ENCODE assay signal across 20 cellular contexts in genomic region chr12:6777386-6777785, GRCh38. TPM values are rescaled to one million over a fixed set of nuclear protein-coding genes. Genes with fewer than 3 reads are reported as not detected.
A peak's percentile ranks its signal among the peaks of the same experiment; 100 is the strongest.
DNase-seq lines count a peak whose midpoint lies in the region; ATAC-seq, FAIRE-seq and TF ChIP-seq lines count a peak whose summit lies in the region.
"Had no signal": no experiment of that assay in that cellular context is flagged by ENCODE, and none has a peak within 500 bp of the region (broad histone marks: within the 10 kb centered on the region; RNA-seq: fewer than 3 reads in every experiment).

No MANE protein-coding gene starts in this region.

- peaks cover 29 to 75% (median 50%) of the 10 kb centered on the region in 7 donors for H3K4me1 Mint-ChIP-seq in naive thymus-derived CD4-positive, alpha-beta T cell

- H3K9me3 ChIP-seq in liver (ENCODE audit: control insufficient read depth in 4 of 4, low read length in 3 of 4), result no peaks in the 10 kb centered on the region
- no peaks in the 10 kb centered on the region for H3K9me3 ChIP-seq in HepG2 (ENCODE audit: low read length)
- H3K9me3 ChIP-seq in esophagus muscularis mucosa, result no peaks in the 10 kb centered on the region
- H3K9me3 ChIP-seq in transverse colon, result no peaks in the 10 kb centered on the region
- no peaks in the 10 kb centered on the region for H3K9me3 ChIP-seq in naive thymus-derived CD4-positive, alpha-beta T cell (ENCODE audit: control insufficient read depth in 2 of 3, low read length in 3 of 3)
- H3K9me3 ChIP-seq: suprapubic skin had no signal

- no peaks in the 10 kb centered on the region for H3K79me2 ChIP-seq in HepG2 (ENCODE audit: insufficient read depth, low read length)

- peaks cover 0 to 3% (median 0%) of the 10 kb centered on the region in 4 donors for H3K36me3 ChIP-seq in liver (ENCODE audit: control insufficient read depth in 4 of 4, insufficient read depth in 3 of 4, low read depth in 1 of 4, low read length in 3 of 4)
- no peaks in the 10 kb centered on the region for H3K36me3 ChIP-seq in HepG2 (replicated peaks in 1 of 2; ENCODE audit: control insufficient read depth in 1 of 2, insufficient read depth in 2 of 2, low read length in 2 of 2)
- peaks cover 0 to 10% (median 0%) of the 10 kb centered on the region in 4 donors for H3K36me3 ChIP-seq in esophagus muscularis mucosa
- no peaks in the 10 kb centered on the region for H3K36me3 ChIP-seq in transverse colon
- H3K36me3 ChIP-seq in naive thymus-derived CD4-positive, alpha-beta T cell (ENCODE audit: control insufficient read depth in 2 of 3, insufficient read depth in 3 of 3, low read length in 3 of 3), result no peaks in the 10 kb centered on the region
- H3K36me3 ChIP-seq: suprapubic skin had no signal

- intact Hi-C loops in HepG2 (cut with micrococcal nuclease; ENCODE audit: unreplicated experiment), result no loop called here
- intact Hi-C loops in esophagus muscularis mucosa (cut with DNase I), result loop anchor here (5.0 kb wide), 2 partner anchors 40 to 160 kb away; no protein-coding TSS in a partner anchor
- intact Hi-C loops in transverse colon (cut with DNase I; ENCODE audit: low total_unique reads), result loop anchor here (10.0 kb wide), 1 partner anchor 163 kb away; no protein-coding TSS in a partner anchor
- intact Hi-C loops in naive thymus-derived CD4-positive, alpha-beta T cell (cut with micrococcal nuclease), result loop anchor here in 1 of 2 donors (5.0 kb wide), 1 partner anchor 210 kb away; the partner anchor contains the start of gene NOP2

- no peak for ATAC-seq in HepG2
- no peak for ATAC-seq in naive thymus-derived CD4-positive, alpha-beta T cell
- ATAC-seq: activated CD4-positive, CD25-positive, alpha-beta regulatory T cell treated with anti-CD3 and anti-CD28 coated beads, Interleukin-2, amount 50 U/mL, for 24 hours; esophagus mucosa; left colon had no signal

- 60% methylated on average over 5 of the region's 5 CpGs for whole genome bisulfite sequencing in liver
- WGBS in HepG2 (ENCODE audit: low lambda C conversion rate), result 81% methylated on average over 3 of the region's 5 CpGs
- WGBS in esophagus muscularis mucosa, result 86% methylated on average over 5 of the region's 5 CpGs
- 92 to 95% methylated on average over 3 to 5 of the region's 5 CpGs for WGBS in transverse colon (ENCODE audit: low coverage in 1 of 2), 2 donors

- no peaks in the 10 kb centered on the region for H4K20me1 ChIP-seq in HepG2 (ENCODE audit: insufficient read depth, low read length)

- H3K9ac ChIP-seq in liver (ENCODE audit: low read depth in 1 of 2, low read length in 2 of 2) (no peak overlapping the region), HepG2 (ENCODE audit: insufficient read depth, low read depth, low read length) (no peak overlapping the region)

- peak overlapping the region in 2 of 10 donors; percentile 11 to 16 for H3K4me3 Mint-ChIP-seq in naive thymus-derived CD4-positive, alpha-beta T cell

- peaks cover 10 to 75% (median 63%) of the 10 kb centered on the region in 4 donors for H3K4me1 ChIP-seq in liver (ENCODE audit: control insufficient read depth in 4 of 4, insufficient read depth in 4 of 4, low read length in 3 of 4)
- peaks cover 82% of the 10 kb centered on the region for H3K4me1 ChIP-seq in HepG2 (ENCODE audit: insufficient read depth, low read length)
- peaks cover 18 to 44% (median 42%) of the 10 kb centered on the region in 4 donors for H3K4me1 ChIP-seq in esophagus muscularis mucosa
- H3K4me1 ChIP-seq in transverse colon, result peaks cover 4 to 56% (median 26%) of the 10 kb centered on the region in 4 donors
- peaks cover 21 to 54% of the 10 kb centered on the region in 2 donors for H3K4me1 ChIP-seq in naive thymus-derived CD4-positive, alpha-beta T cell (ENCODE audit: control insufficient read depth in 2 of 2, insufficient read depth in 2 of 2, low read length in 2 of 2)

- CTCF ChIA-PET in HepG2 (lab: Yijun Ruan, JAX; ENCODE audit: low intra/inter-chr PET ratio, low total read pairs), result no interaction called here
- CTCF ChIA-PET in naive thymus-derived CD4-positive, alpha-beta T cell (lab: Charles Lee), result interaction anchor here (0.7 to 4.8 kb wide), 5 partner anchors 9 to 98 kb away, joined by 3 to 48 read pairs (median 3); partner anchors contain the start of gene MLF2

- H3K27ac ChIP-seq in liver (ENCODE audit: low read depth in 1 of 2, low read length in 2 of 2) (peak overlapping the region; percentile 50 to 90), HepG2 (ENCODE audit: extremely low read length, insufficient read depth, low read length) (no peak overlapping the region), esophagus muscularis mucosa (replicated peaks in 1 of 4) (peak overlapping the region; percentile 83 to 92 (median 87)), transverse colon (peak overlapping the region in 3 of 4 donors; percentile 73 to 87 (median 82))
- no peak overlapping the region for H3K27ac ChIP-seq in naive thymus-derived CD4-positive, alpha-beta T cell (ENCODE audit: low read depth, low read length)

- no peak overlapping the region for H3K4me2 ChIP-seq in HepG2 (ENCODE audit: low read depth, low read length)

- FAIRE-seq in HepG2 (lab: Jason Lieb, UNC), result no peak
- FAIRE-seq: H54, RCC 7860 had no signal

- DNase-seq in HepG2 (ENCODE audit: low spot score) (no peak), esophagus muscularis mucosa (ENCODE audit: extremely low spot score) (no peak), transverse colon (no peak), HPDE6-E6E7 (ENCODE audit: extremely low spot score) (no peak)
- no peak for DNase-seq in naive thymus-derived CD4-positive, alpha-beta T cell
- DNase-seq: ACHN; activated gamma-delta T cell treated with Interleukin-2 at 50 U/mL for 16 hours; CD4-positive, CD25-positive, alpha-beta regulatory T cell; effector CD4-positive, alpha-beta T cell; GF-D8; left colon; NCI-H510A had no signal

- H3K27me3 Mint-ChIP-seq in naive thymus-derived CD4-positive, alpha-beta T cell, result peaks cover 0 to 22% (median 5%) of the 10 kb centered on the region in 5 donors

- TF ChIP-seq POLR2A in HepG2 (IDR thresholded peaks at IDR 0.05; ENCODE audit: insufficient read depth in 1 of 2, low read depth in 2 of 2, low read length in 2 of 2) (no peak), esophagus muscularis mucosa (IDR thresholded peaks at IDR 0.05; ENCODE audit: low read depth) (no peak), transverse colon (IDR thresholded peaks at IDR 0.05) (no peak)

- no peak for TF ChIP-seq EP300 in HepG2 (IDR thresholded peaks at IDR 0.05; ENCODE audit: low read depth in 2 of 2, low read length in 2 of 2)
- TF ChIP-seq EP300 in HepG2 (CRISPR knock-in tag; IDR thresholded peaks at IDR 0.05; ENCODE audit: borderline replicate concordance), result no peak
- TF ChIP-seq EP300 in esophagus muscularis mucosa (IDR thresholded peaks at IDR 0.05), result no peak
- no peak for TF ChIP-seq EP300 in transverse colon (IDR thresholded peaks at IDR 0.05; ENCODE audit: low read depth)

- TF ChIP-seq CTCF in liver (IDR thresholded peaks at IDR 0.05; ENCODE audit: low read depth, low read length, missing input control) (no peak), HepG2 (CRISPR knock-in tag; IDR thresholded peaks at IDR 0.05) (no peak), esophagus muscularis mucosa (IDR thresholded peaks at IDR 0.05) (no peak), transverse colon (IDR thresholded peaks at IDR 0.05) (no peak)

- H3K27me3 ChIP-seq in liver (ENCODE audit: control insufficient read depth in 4 of 4, insufficient read depth in 4 of 4, low read length in 3 of 4), result no peaks in the 10 kb centered on the region
- H3K27me3 ChIP-seq in HepG2 (ENCODE audit: control insufficient read depth in 1 of 2, insufficient read depth in 2 of 2, low read length in 2 of 2), result peaks cover 2 to 5% of the 10 kb centered on the region in 2 experiments; a peak in 2 of 5 replicates
- no peaks in the 10 kb centered on the region for H3K27me3 ChIP-seq in esophagus muscularis mucosa
- no peaks in the 10 kb centered on the region for H3K27me3 ChIP-seq in transverse colon
- H3K27me3 ChIP-seq in naive thymus-derived CD4-positive, alpha-beta T cell (ENCODE audit: control insufficient read depth in 2 of 2, insufficient read depth in 2 of 2, low read length in 2 of 2), result no peaks in the 10 kb centered on the region
- H3K27me3 ChIP-seq: suprapubic skin had no signal

- in situ Hi-C loops in HepG2 (cut with HindIII; ENCODE audit: extremely low pct_ligation_motif_present, low pct_unique_long_range_greater_than_20kb) (no loop called here), transverse colon (cut with MboI; ENCODE audit: low pct_ligation_motif_present in 1 of 4, low pct_unique_long_range_greater_than_20kb in 1 of 4, low sequenced_read_pairs in 3 of 4) (no loop called here)

- POLR2A ChIA-PET in HepG2 (lab: Yijun Ruan, JAX), result interaction anchor here (3.3 to 5.5 kb wide), 2 partner anchors 11 to 24 kb away, joined by 28 to 59 read pairs; partner anchors contain the start of genes MLF2 and PTMS
- POLR2A ChIA-PET in naive thymus-derived CD4-positive, alpha-beta T cell (lab: Charles Lee), result interaction anchor here (0.6 to 2.1 kb wide), 6 partner anchors 8 to 24 kb away, joined by 4 to 20 read pairs (median 5); partner anchors contain the start of genes CD4, MLF2 and PTMS

- peak overlapping the region in 3 of 9 donors; percentile 14 to 33 (median 27) for H3K27ac Mint-ChIP-seq in naive thymus-derived CD4-positive, alpha-beta T cell

- H2AFZ ChIP-seq in HepG2 (ENCODE audit: low read length), result no peak overlapping the region

- peaks cover 0 to 21% (median 0%) of the 10 kb centered on the region in 5 donors for H3K36me3 Mint-ChIP-seq in naive thymus-derived CD4-positive, alpha-beta T cell
- H3K36me3 Mint-ChIP-seq: CD4-positive, CD25-positive, alpha-beta regulatory T cell had no signal

- peaks cover 0 to 1% (median 0%) of the 10 kb centered on the region in 11 donors for H3K9me3 Mint-ChIP-seq in naive thymus-derived CD4-positive, alpha-beta T cell
- H3K9me3 Mint-ChIP-seq: CD4-positive, CD25-positive, alpha-beta regulatory T cell had no signal

- TF ChIP-seq RAD21 in liver (IDR thresholded peaks at IDR 0.05), result no peak
- no peak for TF ChIP-seq RAD21 in HepG2 (CRISPR knock-in tag; IDR thresholded peaks at IDR 0.05)

- BruUV-seq in HepG2 (replicated peaks; lab: Mats Ljungman, UMichigan), result no TSS peak

- H3K4me3 ChIP-seq in liver (ENCODE audit: low read depth in 1 of 3, low read length in 3 of 3) (no peak overlapping the region), HepG2 (replicated peaks in 1 of 3; ENCODE audit: insufficient read depth in 1 of 3, low read depth in 2 of 3, low read length in 3 of 3) (no peak overlapping the region), esophagus muscularis mucosa (no peak overlapping the region), transverse colon (no peak overlapping the region)
- no peak overlapping the region for H3K4me3 ChIP-seq in naive thymus-derived CD4-positive, alpha-beta T cell (ENCODE audit: low read length)

RNA-seq across cellular contexts. Expression of gene LAG3, which starts 5.1 kb away (rescaled TPM):
- under 1 TPM; 0.14 to 0.42 TPM for total RNA-seq in liver
- polyA plus RNA-seq in liver, result 1 to 10 TPM in 1 of 2 donors, under 1 TPM in 1; 0.53 to 1.2 TPM
- 0.11 TPM in 1 of 2 replicates, not detected in the other for total RNA-seq in HepG2 (2016; rRNA removed; fragmentation: Illumina TruSeq; extraction: Trizol)
- total RNA-seq in HepG2 (2016; cell fraction: cytosol; rRNA removed; fragmentation: Illumina TruSeq; extraction: Trizol; ENCODE audit: low read depth), result not detected in 2 replicates
- 0.11 TPM in 1 of 2 replicates, not detected in the other for total RNA-seq in HepG2 (2016; cell fraction: insoluble cytoplasmic fraction; rRNA removed; fragmentation: Illumina TruSeq; extraction: Trizol)
- total RNA-seq in HepG2 (2016; cell fraction: membrane; rRNA removed; fragmentation: Illumina TruSeq; extraction: Trizol), result 0.07 TPM in 1 of 2 replicates, not detected in the other
- total RNA-seq in HepG2 (2016; cell fraction: nucleus; rRNA removed; fragmentation: Illumina TruSeq; extraction: Trizol), result 0.31 TPM in 1 of 2 replicates, not detected in the other
- 0.26 and 0.51 TPM in 2 replicates for polyA plus RNA-seq in HepG2 (2011; rRNA removed)
- 0.08 and 0.15 TPM in 2 replicates for polyA plus RNA-seq in HepG2 (2011; cell fraction: cytosol; rRNA removed)
- polyA plus RNA-seq in HepG2 (2011; cell fraction: nucleus; rRNA removed), result 3.5 and 3.6 TPM in 2 replicates
- polyA plus RNA-seq in HepG2 (2012), result 0.95 and 1.0 TPM in 2 replicates
- not detected in 2 replicates for polyA plus RNA-seq in HepG2 (2016; cell fraction: cytosol; fragmentation: Illumina TruSeq; extraction: Trizol; ENCODE audit: low read depth)
- polyA plus RNA-seq in HepG2 (2016; cell fraction: insoluble cytoplasmic fraction; fragmentation: Illumina TruSeq; extraction: Trizol; ENCODE audit: low read depth), result not detected in 2 replicates
- polyA plus RNA-seq in HepG2 (2016; cell fraction: membrane; fragmentation: Illumina TruSeq; extraction: Trizol; ENCODE audit: low read depth), result 0.11 TPM in 1 of 2 replicates, not detected in the other
- 1.3 and 2.2 TPM in 2 replicates for polyA plus RNA-seq in HepG2 (2016; cell fraction: nucleus; fragmentation: Illumina TruSeq; extraction: Trizol; ENCODE audit: insufficient read depth, low read depth)
- polyA minus RNA-seq in HepG2 (2011; rRNA and poly(A)+ RNA removed; ENCODE audit: low replicate concordance), result 0.08 and 0.54 TPM in 2 replicates
- polyA minus RNA-seq in HepG2 (2011; cell fraction: cytosol; rRNA and poly(A)+ RNA removed), result not detected in 2 replicates
- polyA minus RNA-seq in HepG2 (2011; cell fraction: nucleus; rRNA and poly(A)+ RNA removed), result 0.90 and 2.0 TPM in 2 replicates
- 1 to 10 TPM; 1.7 to 4.0 (median 2.9) TPM for total RNA-seq in esophagus muscularis mucosa
- total RNA-seq in transverse colon, result 1 to 10 TPM in 1 of 4 donors, under 1 TPM in 1, not detected in 2; 0.68 to 1.4 TPM
- 10 to 100 TPM in 1 of 5 experiments, 1 to 10 TPM in 2, under 1 TPM in 2; 0.64 to 46.5 (median 1.7) TPM for total RNA-seq in naive thymus-derived CD4-positive, alpha-beta T cell
- polyA plus RNA-seq in naive thymus-derived CD4-positive, alpha-beta T cell, result under 1 TPM; 0.26 to 0.69 TPM
- total RNA-seq: esophagus mucosa, renal cortical epithelial cell, SK-MEL-5 had no signal

RNA-seq across cellular contexts. Expression of gene PTMS, which starts 11.2 kb away (rescaled TPM):
- total RNA-seq in liver (100 to 1,000 TPM in 1 of 2 donors, 10 to 100 TPM in 1; 26.3 to 106 TPM), HepG2 (2016; rRNA removed; fragmentation: Illumina TruSeq; extraction: Trizol) (40.5 and 42.1 TPM in 2 replicates), esophagus muscularis mucosa (100 to 1,000 TPM; 256 to 419 (median 338) TPM), transverse colon (100 to 1,000 TPM in 1 of 4 donors, 10 to 100 TPM in 3; 64.0 to 124 (median 83.9) TPM)
- polyA plus RNA-seq in liver (100 to 1,000 TPM; 103 to 261 TPM), HepG2 (2011; rRNA removed) (79.1 and 82.4 TPM in 2 replicates)
- 20.4 and 25.8 TPM in 2 replicates for total RNA-seq in HepG2 (2016; cell fraction: cytosol; rRNA removed; fragmentation: Illumina TruSeq; extraction: Trizol; ENCODE audit: low read depth)
- 34.7 and 40.6 TPM in 2 replicates for total RNA-seq in HepG2 (2016; cell fraction: insoluble cytoplasmic fraction; rRNA removed; fragmentation: Illumina TruSeq; extraction: Trizol)
- 33.5 and 39.4 TPM in 2 replicates for total RNA-seq in HepG2 (2016; cell fraction: membrane; rRNA removed; fragmentation: Illumina TruSeq; extraction: Trizol)
- total RNA-seq in HepG2 (2016; cell fraction: nucleus; rRNA removed; fragmentation: Illumina TruSeq; extraction: Trizol), result 24.6 and 26.7 TPM in 2 replicates
- 82.7 and 86.9 TPM in 2 replicates for polyA plus RNA-seq in HepG2 (2011; cell fraction: cytosol; rRNA removed)
- polyA plus RNA-seq in HepG2 (2011; cell fraction: nucleus; rRNA removed), result 107 and 116 TPM in 2 replicates
- polyA plus RNA-seq in HepG2 (2012), result 128 and 237 TPM in 2 replicates
- 96.6 and 97.7 TPM in 2 replicates for polyA plus RNA-seq in HepG2 (2016; cell fraction: cytosol; fragmentation: Illumina TruSeq; extraction: Trizol; ENCODE audit: low read depth)
- 162 and 207 TPM in 2 replicates for polyA plus RNA-seq in HepG2 (2016; cell fraction: insoluble cytoplasmic fraction; fragmentation: Illumina TruSeq; extraction: Trizol; ENCODE audit: low read depth)
- 140 and 143 TPM in 2 replicates for polyA plus RNA-seq in HepG2 (2016; cell fraction: membrane; fragmentation: Illumina TruSeq; extraction: Trizol; ENCODE audit: low read depth)
- polyA plus RNA-seq in HepG2 (2016; cell fraction: nucleus; fragmentation: Illumina TruSeq; extraction: Trizol; ENCODE audit: insufficient read depth, low read depth), result 169 and 175 TPM in 2 replicates
- polyA minus RNA-seq in HepG2 (2011; rRNA and poly(A)+ RNA removed; ENCODE audit: low replicate concordance), result 46.9 and 158 TPM in 2 replicates
- polyA minus RNA-seq in HepG2 (2011; cell fraction: cytosol; rRNA and poly(A)+ RNA removed), result 19.3 and 21.6 TPM in 2 replicates
- polyA minus RNA-seq in HepG2 (2011; cell fraction: nucleus; rRNA and poly(A)+ RNA removed), result 8.1 and 13.0 TPM in 2 replicates
- total RNA-seq in naive thymus-derived CD4-positive, alpha-beta T cell, result 100 to 1,000 TPM in 1 of 5 experiments, 10 to 100 TPM in 1, 1 to 10 TPM in 3; 1.4 to 125 (median 3.5) TPM
- polyA plus RNA-seq in naive thymus-derived CD4-positive, alpha-beta T cell, result not detected

RNA-seq across cellular contexts. Expression of gene CD4, which starts 11.9 kb away (rescaled TPM):
- total RNA-seq in liver (10 to 100 TPM; 22.5 to 44.8 TPM), HepG2 (2016; rRNA removed; fragmentation: Illumina TruSeq; extraction: Trizol) (0.07 and 0.27 TPM in 2 replicates), esophagus muscularis mucosa (10 to 100 TPM in 2 of 4 donors, 1 to 10 TPM in 2; 6.6 to 16.2 (median 10.1) TPM), transverse colon (1 to 10 TPM in 3 of 4 donors, under 1 TPM in 1; 1.00 to 7.9 (median 2.8) TPM)
- polyA plus RNA-seq in liver (10 to 100 TPM; 15.9 to 41.5 TPM), HepG2 (2011; rRNA removed) (0.68 and 0.95 TPM in 2 replicates)
- total RNA-seq in HepG2 (2016; cell fraction: cytosol; rRNA removed; fragmentation: Illumina TruSeq; extraction: Trizol; ENCODE audit: low read depth), result not detected in 2 replicates
- total RNA-seq in HepG2 (2016; cell fraction: insoluble cytoplasmic fraction; rRNA removed; fragmentation: Illumina TruSeq; extraction: Trizol), result 0.15 TPM in 1 of 2 replicates, not detected in the other
- total RNA-seq in HepG2 (2016; cell fraction: membrane; rRNA removed; fragmentation: Illumina TruSeq; extraction: Trizol), result 0.10 TPM in 1 of 2 replicates, not detected in the other
- total RNA-seq in HepG2 (2016; cell fraction: nucleus; rRNA removed; fragmentation: Illumina TruSeq; extraction: Trizol), result 0.28 and 0.41 TPM in 2 replicates
- polyA plus RNA-seq in HepG2 (2011; cell fraction: cytosol; rRNA removed), result 0.54 and 0.87 TPM in 2 replicates
- 0.55 and 0.64 TPM in 2 replicates for polyA plus RNA-seq in HepG2 (2011; cell fraction: nucleus; rRNA removed)
- 1.5 and 2.7 TPM in 2 replicates for polyA plus RNA-seq in HepG2 (2012)
- polyA plus RNA-seq in HepG2 (2016; cell fraction: cytosol; fragmentation: Illumina TruSeq; extraction: Trizol; ENCODE audit: low read depth), result 0.06 and 0.14 TPM in 2 replicates
- 0.16 and 0.24 TPM in 2 replicates for polyA plus RNA-seq in HepG2 (2016; cell fraction: insoluble cytoplasmic fraction; fragmentation: Illumina TruSeq; extraction: Trizol; ENCODE audit: low read depth)
- polyA plus RNA-seq in HepG2 (2016; cell fraction: membrane; fragmentation: Illumina TruSeq; extraction: Trizol; ENCODE audit: low read depth), result not detected in 2 replicates
- polyA plus RNA-seq in HepG2 (2016; cell fraction: nucleus; fragmentation: Illumina TruSeq; extraction: Trizol; ENCODE audit: insufficient read depth, low read depth), result 0.52 and 0.68 TPM in 2 replicates
- polyA minus RNA-seq in HepG2 (2011; rRNA and poly(A)+ RNA removed; ENCODE audit: low replicate concordance), result 2.6 TPM in 1 of 2 replicates, not detected in the other
- 0.20 and 0.70 TPM in 2 replicates for polyA minus RNA-seq in HepG2 (2011; cell fraction: cytosol; rRNA and poly(A)+ RNA removed)
- polyA minus RNA-seq in HepG2 (2011; cell fraction: nucleus; rRNA and poly(A)+ RNA removed), result 0.39 and 0.87 TPM in 2 replicates
- 100 to 1,000 TPM; 164 to 267 (median 246) TPM for total RNA-seq in naive thymus-derived CD4-positive, alpha-beta T cell
- 100 to 1,000 TPM; 364 to 576 TPM for polyA plus RNA-seq in naive thymus-derived CD4-positive, alpha-beta T cell

RNA-seq across cellular contexts. Expression of gene MLF2, which starts 24.4 kb away (rescaled TPM):
- total RNA-seq in liver (100 to 1,000 TPM in 1 of 2 donors, 10 to 100 TPM in 1; 59.6 to 131 TPM), HepG2 (2016; rRNA removed; fragmentation: Illumina TruSeq; extraction: Trizol) (88.1 and 95.8 TPM in 2 replicates), esophagus muscularis mucosa (100 to 1,000 TPM; 169 to 247 (median 214) TPM), transverse colon (100 to 1,000 TPM; 100 to 360 (median 164) TPM)
- polyA plus RNA-seq in liver (100 to 1,000 TPM; 194 to 235 TPM), HepG2 (2011; rRNA removed) (167 and 178 TPM in 2 replicates)
- total RNA-seq in HepG2 (2016; cell fraction: cytosol; rRNA removed; fragmentation: Illumina TruSeq; extraction: Trizol; ENCODE audit: low read depth), result 20.8 and 28.2 TPM in 2 replicates
- total RNA-seq in HepG2 (2016; cell fraction: insoluble cytoplasmic fraction; rRNA removed; fragmentation: Illumina TruSeq; extraction: Trizol), result 86.9 and 96.5 TPM in 2 replicates
- 41.7 and 71.5 TPM in 2 replicates for total RNA-seq in HepG2 (2016; cell fraction: membrane; rRNA removed; fragmentation: Illumina TruSeq; extraction: Trizol)
- 50.4 and 54.8 TPM in 2 replicates for total RNA-seq in HepG2 (2016; cell fraction: nucleus; rRNA removed; fragmentation: Illumina TruSeq; extraction: Trizol)
- 182 and 203 TPM in 2 replicates for polyA plus RNA-seq in HepG2 (2011; cell fraction: cytosol; rRNA removed)
- 234 and 240 TPM in 2 replicates for polyA plus RNA-seq in HepG2 (2011; cell fraction: nucleus; rRNA removed)
- 94.9 and 97.7 TPM in 2 replicates for polyA plus RNA-seq in HepG2 (2012)
- polyA plus RNA-seq in HepG2 (2016; cell fraction: cytosol; fragmentation: Illumina TruSeq; extraction: Trizol; ENCODE audit: low read depth), result 31.3 and 48.0 TPM in 2 replicates
- 178 and 184 TPM in 2 replicates for polyA plus RNA-seq in HepG2 (2016; cell fraction: insoluble cytoplasmic fraction; fragmentation: Illumina TruSeq; extraction: Trizol; ENCODE audit: low read depth)
- 69.7 and 93.5 TPM in 2 replicates for polyA plus RNA-seq in HepG2 (2016; cell fraction: membrane; fragmentation: Illumina TruSeq; extraction: Trizol; ENCODE audit: low read depth)
- polyA plus RNA-seq in HepG2 (2016; cell fraction: nucleus; fragmentation: Illumina TruSeq; extraction: Trizol; ENCODE audit: insufficient read depth, low read depth), result 128 and 129 TPM in 2 replicates
- 127 and 179 TPM in 2 replicates for polyA minus RNA-seq in HepG2 (2011; rRNA and poly(A)+ RNA removed; ENCODE audit: low replicate concordance)
- 36.1 and 36.7 TPM in 2 replicates for polyA minus RNA-seq in HepG2 (2011; cell fraction: cytosol; rRNA and poly(A)+ RNA removed)
- 47.3 and 50.7 TPM in 2 replicates for polyA minus RNA-seq in HepG2 (2011; cell fraction: nucleus; rRNA and poly(A)+ RNA removed)
- 100 to 1,000 TPM in 3 of 5 experiments, 10 to 100 TPM in 2; 84.6 to 141 (median 117) TPM for total RNA-seq in naive thymus-derived CD4-positive, alpha-beta T cell
- 100 to 1,000 TPM; 122 to 134 TPM for polyA plus RNA-seq in naive thymus-derived CD4-positive, alpha-beta T cell

RNA-seq across cellular contexts. Expression of gene GPR162, which starts 44.2 kb away (rescaled TPM):
- 1 to 10 TPM in 1 of 2 donors, under 1 TPM in 1; 0.59 to 2.1 TPM for total RNA-seq in liver
- 1 to 10 TPM; 1.4 to 2.4 TPM for polyA plus RNA-seq in liver
- not detected in 2 replicates for total RNA-seq in HepG2 (2016; rRNA removed; fragmentation: Illumina TruSeq; extraction: Trizol)
- total RNA-seq in HepG2 (2016; cell fraction: cytosol; rRNA removed; fragmentation: Illumina TruSeq; extraction: Trizol; ENCODE audit: low read depth), result not detected in 2 replicates
- total RNA-seq in HepG2 (2016; cell fraction: insoluble cytoplasmic fraction; rRNA removed; fragmentation: Illumina TruSeq; extraction: Trizol), result not detected in 2 replicates
- total RNA-seq in HepG2 (2016; cell fraction: membrane; rRNA removed; fragmentation: Illumina TruSeq; extraction: Trizol), result not detected in 2 replicates
- not detected in 2 replicates for total RNA-seq in HepG2 (2016; cell fraction: nucleus; rRNA removed; fragmentation: Illumina TruSeq; extraction: Trizol)
- 0.08 and 0.10 TPM in 2 replicates for polyA plus RNA-seq in HepG2 (2011; rRNA removed)
- polyA plus RNA-seq in HepG2 (2011; cell fraction: cytosol; rRNA removed), result 0.05 and 0.08 TPM in 2 replicates
- 0.34 and 0.66 TPM in 2 replicates for polyA plus RNA-seq in HepG2 (2011; cell fraction: nucleus; rRNA removed)
- 0.51 and 0.78 TPM in 2 replicates for polyA plus RNA-seq in HepG2 (2012)
- polyA plus RNA-seq in HepG2 (2016; cell fraction: cytosol; fragmentation: Illumina TruSeq; extraction: Trizol; ENCODE audit: low read depth), result not detected in 2 replicates
- not detected in 2 replicates for polyA plus RNA-seq in HepG2 (2016; cell fraction: insoluble cytoplasmic fraction; fragmentation: Illumina TruSeq; extraction: Trizol; ENCODE audit: low read depth)
- polyA plus RNA-seq in HepG2 (2016; cell fraction: membrane; fragmentation: Illumina TruSeq; extraction: Trizol; ENCODE audit: low read depth), result not detected in 2 replicates
- polyA plus RNA-seq in HepG2 (2016; cell fraction: nucleus; fragmentation: Illumina TruSeq; extraction: Trizol; ENCODE audit: insufficient read depth, low read depth), result not detected in 2 replicates
- not detected in 2 replicates for polyA minus RNA-seq in HepG2 (2011; rRNA and poly(A)+ RNA removed; ENCODE audit: low replicate concordance)
- not detected in 2 replicates for polyA minus RNA-seq in HepG2 (2011; cell fraction: cytosol; rRNA and poly(A)+ RNA removed)
- not detected in 2 replicates for polyA minus RNA-seq in HepG2 (2011; cell fraction: nucleus; rRNA and poly(A)+ RNA removed)
- total RNA-seq in esophagus muscularis mucosa, result 10 to 100 TPM in 2 of 4 donors, 1 to 10 TPM in 2; 3.7 to 12.1 (median 10.0) TPM
- 1 to 10 TPM in 3 of 4 donors, not detected in 1; 3.0 to 6.4 (median 3.1) TPM for total RNA-seq in transverse colon
- 10 to 100 TPM in 1 of 5 experiments, 1 to 10 TPM in 1, under 1 TPM in 3; 0.30 to 10.5 (median 0.38) TPM for total RNA-seq in naive thymus-derived CD4-positive, alpha-beta T cell
- not detected for polyA plus RNA-seq in naive thymus-derived CD4-positive, alpha-beta T cell
- total RNA-seq: CD4-positive, CD25-positive, alpha-beta regulatory T cell had no signal
- polyA plus RNA-seq: CD4-positive, CD25-positive, alpha-beta regulatory T cell had no signal

Comparison
In these comparisons a context has a peak if more than half of its experiments do, and no peak if none do; other contexts are left out.
1. H3K27ac ChIP-seq: peak in liver (2 of 2), esophagus muscularis mucosa (4 of 4) and transverse colon (3 of 4); none in HepG2 (single experiment) and naive thymus-derived CD4-positive, alpha-beta T cell (single experiment).